1 cellular context compared by ENCODE assay signal in genomic region chr5:132451387-132451786, GRCh38.
TF ChIP-seq lines count a peak whose summit lies in the region.

No MANE protein-coding gene starts in this region.

TF ChIP-seq in GM23338, 12 proteins besides CTCF, POLR2A, EP300 and RAD21 (continued from another document):
- TF ChIP-seq ZNF462 (CRISPR knock-in tag; IDR thresholded peaks at IDR 0.05) (no peak), POLR2AphosphoS5 (IDR thresholded peaks at IDR 0.05; ENCODE audit: low read depth) (no peak), EZH2 (IDR thresholded peaks at IDR 0.05; ENCODE audit: low read depth, unreplicated experiment) (no peak), EZH2phosphoT487 (IDR thresholded peaks at IDR 0.05; ENCODE audit: unreplicated experiment) (no peak)
TF ChIP-seq in GM23338: peak in this region for 0.
